ENCODE assay signal across 14 cellular contexts in the genomic region with DNA sequence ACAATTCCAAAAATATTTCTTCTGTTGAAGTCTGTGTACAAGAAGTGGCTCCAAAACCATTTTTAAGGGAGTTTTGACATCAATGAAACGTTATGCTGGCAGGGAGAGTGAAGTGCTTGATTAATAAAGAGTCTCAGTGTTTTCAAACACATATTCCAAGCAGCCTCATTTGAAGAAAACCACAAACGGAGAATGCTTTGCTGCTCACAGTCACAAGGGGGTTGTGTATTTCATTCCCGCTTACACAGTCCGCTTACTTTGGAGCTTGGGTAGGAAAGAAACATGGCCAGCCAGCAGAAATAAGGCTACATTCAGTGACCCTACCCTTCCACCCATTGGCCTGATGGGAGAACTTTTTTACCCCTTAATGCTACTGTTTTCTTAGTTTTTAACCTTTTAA.
DNase-seq lines count a peak whose midpoint lies in the region; ATAC-seq and TF ChIP-seq lines count a peak whose summit lies in the region.
"Had no signal": no experiment of that assay in that cellular context is flagged by ENCODE, and none has a peak within 500 bp of the region (broad histone marks: within the 10 kb centered on the region; RNA-seq: fewer than 3 reads in every experiment).

No MANE protein-coding gene starts in this region.

- POLR2A ChIA-PET in GM10248 (lab: Yijun Ruan, JAX) = no interaction called here

- CTCF ChIA-PET in GM10248 (lab: Yijun Ruan, JAX) = no interaction called here

- DNase-seq in DMS79 treated with DMSO at 0.1 percent for 48 hours (lab: John Stamatoyannopoulos, UW) (peak; percentile 6), DMS79 (lab: John Stamatoyannopoulos, UW) (no peak), RPMI7951 (ENCODE audit: low read depth) (peak; percentile 19), foreskin melanocyte (peak; percentile 87), GM10248 (ENCODE audit: extremely low spot score) (no peak)
- DNase-seq: AML-193; Caco-2; Calu3; CD4-positive, alpha-beta T cell; CD8-positive, alpha-beta T cell; GF-D8 had no signal

- TF ChIP-seq CTCF in GM10248 (IDR thresholded peaks at IDR 0.05; ENCODE audit: control extremely low read depth, extremely low read depth, low read depth, missing control alignments) = no peak

- no peak for ATAC-seq in HG02840 (IDR thresholded peaks at IDR 0.05; ENCODE audit: low FRiP score, unreplicated experiment)
- ATAC-seq: A549; CD8-positive, alpha-beta T cell; GM12878 had no signal

Comparison
In these comparisons a context has a peak if more than half of its experiments do, and no peak if none do; other contexts are left out.
1. DNase-seq: peak in DMS79 treated with DMSO at 0.1 percent for 48 hours (single experiment), RPMI7951 (single experiment) and foreskin melanocyte (single experiment); none in DMS79 (single experiment) and GM10248 (single experiment).